ENCODE assay signal across 8 cellular contexts in genomic region chr15:52780172-52780980, GRCh38.
DNase-seq lines count a peak whose midpoint lies in the region; ATAC-seq and TF ChIP-seq lines count a peak whose summit lies in the region.

No MANE protein-coding gene starts in this region.

- CTCF ChIA-PET in AG04449 (lab: Yijun Ruan, JAX), result interaction anchor here (0.7 to 1.5 kb wide), 7 partner anchors 9 to 32 kb away, joined by 3 to 9 read pairs (median 3); partner anchors contain the start of gene ONECUT1

- ATAC-seq in GM18508 (IDR thresholded peaks at IDR 0.05; ENCODE audit: insufficient read depth, unreplicated experiment) (peak; percentile 63), HG03039 (IDR thresholded peaks at IDR 0.05; ENCODE audit: unreplicated experiment) (peak; percentile 78)

- H3K4me3 ChIP-seq in AG04449 (ENCODE audit: low read depth, low read length), result peak overlapping the region; percentile 23; the same call in 1 of the 2 replicates

- peak; percentile 77 for TF ChIP-seq CTCF in AG04449 (IDR thresholded peaks at IDR 0.05; ENCODE audit: insufficient read depth, low read length, missing control alignments)

- POLR2A ChIA-PET in AG04449 (lab: Yijun Ruan, JAX), result no interaction called here

- DNase-seq in AG04449 (ENCODE audit: low read depth, low spot score) (no peak), NCI-H446 treated with DMSO at 0.1 percent for 48 hours (lab: John Stamatoyannopoulos, UW) (peak; percentile 12), dedifferentiated amniotic fluid mesenchymal stem cell (ENCODE audit: extremely low spot score) (peak; percentile 48), medulla oblongata (ENCODE audit: extremely low spot score) (peak; percentile 83)
- DNase-seq in activated CD4-positive, alpha-beta T cell treated with anti-CD3 and anti-CD28 coated beads for 4 hours, result peak; percentile 52 to 63
- peak; percentile 34 to 48 for DNase-seq in stimulated activated CD8-positive, alpha-beta memory T cell treated with anti-CD3 and anti-CD28 coated beads, Interleukin-2, amount 100 ng/mL, for 48 hours (ENCODE audit: low read depth in 2 of 2)
